ENCODE assay signal across 9 cellular contexts in the genomic region with DNA sequence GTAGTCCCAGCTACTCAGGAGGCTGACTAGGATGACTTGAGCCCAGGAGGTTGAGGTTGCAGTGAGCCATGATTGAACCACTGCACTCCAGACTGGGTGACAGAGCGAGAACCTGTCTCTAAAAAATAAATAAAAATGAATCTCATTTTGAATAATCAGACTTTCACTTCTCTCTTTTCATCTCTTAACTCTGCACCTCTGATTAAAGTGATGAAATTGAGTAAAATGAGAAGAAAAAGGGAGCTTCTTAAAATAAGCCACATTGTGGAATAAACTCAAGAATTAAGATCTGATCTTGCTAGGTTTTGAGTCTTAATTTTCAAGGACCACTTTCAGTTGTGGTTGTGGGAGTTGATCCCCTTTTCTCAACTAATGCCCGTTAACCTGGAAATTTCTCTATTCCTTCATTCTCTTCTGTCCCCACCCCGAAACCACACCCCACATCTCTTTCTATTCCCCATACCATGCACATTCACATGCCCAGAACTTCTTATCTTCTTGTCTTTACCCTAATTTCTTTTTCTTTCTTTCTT.
DNase-seq lines count a peak whose midpoint lies in the region; ATAC-seq, FAIRE-seq and TF ChIP-seq lines count a peak whose summit lies in the region.
"Had no signal": no experiment of that assay in that cellular context is flagged by ENCODE, and none has a peak within 500 bp of the region (broad histone marks: within the 10 kb centered on the region; RNA-seq: fewer than 3 reads in every experiment).

No MANE protein-coding gene starts in this region.

- peak overlapping the region; percentile 42 for H3K27ac Mint-ChIP-seq in activated B cell treated with CpG ODN at 0.5 μM for 24 hours
- H3K27ac Mint-ChIP-seq: progenitor cell of endocrine pancreas had no signal

- no peaks in the 10 kb centered on the region for H3K36me3 ChIP-seq in heart left ventricle
- no peaks in the 10 kb centered on the region for H3K36me3 ChIP-seq in left lung

- CTCF ChIA-PET in activated B cell treated with CpG ODN at 0.5 μM for 24 hours (lab: Charles Lee) = interaction anchor here (0.8 to 9.9 kb wide), 5 partner anchors 12 to 750 kb away, joined by 3 to 290 read pairs (median 3); no protein-coding TSS in a partner anchor

- POLR2A ChIA-PET in activated B cell treated with CpG ODN at 0.5 μM for 24 hours (lab: Charles Lee) = interaction anchor here (0.7 to 2.3 kb wide), 5 partner anchors 9 to 455 kb away, joined by 3 to 10 read pairs (median 4); a partner anchor contains a TSS

- no peaks in the 10 kb centered on the region for H3K36me3 Mint-ChIP-seq in activated B cell treated with CpG ODN at 0.5 μM for 24 hours (ENCODE audit: low read depth)

- peaks cover 11% of the 10 kb centered on the region for H3K4me1 Mint-ChIP-seq in activated B cell treated with CpG ODN at 0.5 μM for 24 hours

- intact Hi-C loops in activated B cell treated with CpG ODN at 0.5 μM for 24 hours (cut with micrococcal nuclease) = loop anchor here (1.0 kb wide), 1 partner anchor 24 kb away; no protein-coding TSS in a partner anchor
- intact Hi-C loops in heart left ventricle (cut with DNase I) = loop anchor here in 1 of 10 donors (10.0 kb wide), 1 partner anchor 46 kb away; no protein-coding TSS in a partner anchor
- intact Hi-C loops in left lung (cut with DNase I) = no loop called here

- H3K9me3 Mint-ChIP-seq in activated B cell treated with CpG ODN at 0.5 μM for 24 hours = no peaks in the 10 kb centered on the region

- FAIRE-seq in GM18507 (lab: Jason Lieb, UNC) = peak; percentile 97

- no peak for TF ChIP-seq POLR2A in heart left ventricle (IDR thresholded peaks at IDR 0.05)

- H3K4me1 ChIP-seq in heart left ventricle (peaks cover 0 to 16% (median 0%) of the 10 kb centered on the region in 12 donors), left lung (peaks cover 6 to 17% of the 10 kb centered on the region in 2 donors)

- TF ChIP-seq CTCF in activated B cell treated with CpG ODN at 0.5 μM for 24 hours (IDR thresholded peaks at IDR 0.05) = no peak
- no peak for TF ChIP-seq CTCF in heart left ventricle (IDR thresholded peaks at IDR 0.05)
- no peak for TF ChIP-seq CTCF in left lung (IDR thresholded peaks at IDR 0.05)

- no peak overlapping the region for H3K4me3 ChIP-seq in heart left ventricle
- no peak overlapping the region for H3K4me3 ChIP-seq in left lung

- 89 to 97% (median 94%) methylated on average over 3 of the region's 3 CpGs for WGBS in heart left ventricle, 4 donors

- H3K27me3 ChIP-seq in heart left ventricle = no peaks in the 10 kb centered on the region
- H3K27me3 ChIP-seq in left lung = no peaks in the 10 kb centered on the region

- H3K27me3 Mint-ChIP-seq in activated B cell treated with CpG ODN at 0.5 μM for 24 hours = peaks cover 5% of the 10 kb centered on the region

- no peak overlapping the region for H3K4me3 Mint-ChIP-seq in activated B cell treated with CpG ODN at 0.5 μM for 24 hours

- ATAC-seq in GM19452 (IDR thresholded peaks at IDR 0.05; ENCODE audit: unreplicated experiment) (peak; percentile 66), HG02973 (IDR thresholded peaks at IDR 0.05; ENCODE audit: unreplicated experiment) (peak; percentile 77), activated B cell treated with CpG ODN at 0.5 μM for 24 hours (ENCODE audit: low read depth) (peak; percentile 79), heart left ventricle (no peak), left lung (no peak)

- H3K9me3 ChIP-seq in heart left ventricle (peaks cover 0 to 8% (median 0%) of the 10 kb centered on the region in 12 donors), left lung (no peaks in the 10 kb centered on the region)

- DNase-seq in GM18507 (ENCODE audit: extremely low spot score, insufficient read length, low read depth) (no peak), activated B cell treated with CpG ODN at 0.5 μM for 24 hours (no peak), heart left ventricle (no peak), left lung (no peak), NCI-H2029 (lab: John Stamatoyannopoulos, UW) (no peak)
- DNase-seq: DMS 273 treated with DMSO at 0.1 percent for 48 hours had no signal

- H3K27ac ChIP-seq in heart left ventricle = no peak overlapping the region
- no peak overlapping the region for H3K27ac ChIP-seq in left lung

Comparison
In these comparisons a context has a peak if more than half of its experiments do, and no peak if none do; other contexts are left out.
1. ATAC-seq: peak in GM19452 (single experiment), HG02973 (single experiment) and activated B cell treated with CpG ODN at 0.5 μM for 24 hours (single experiment); none in heart left ventricle (0 of 4) and left lung (single experiment).